13 cellular contexts compared by ENCODE assay signal in the genomic region with DNA sequence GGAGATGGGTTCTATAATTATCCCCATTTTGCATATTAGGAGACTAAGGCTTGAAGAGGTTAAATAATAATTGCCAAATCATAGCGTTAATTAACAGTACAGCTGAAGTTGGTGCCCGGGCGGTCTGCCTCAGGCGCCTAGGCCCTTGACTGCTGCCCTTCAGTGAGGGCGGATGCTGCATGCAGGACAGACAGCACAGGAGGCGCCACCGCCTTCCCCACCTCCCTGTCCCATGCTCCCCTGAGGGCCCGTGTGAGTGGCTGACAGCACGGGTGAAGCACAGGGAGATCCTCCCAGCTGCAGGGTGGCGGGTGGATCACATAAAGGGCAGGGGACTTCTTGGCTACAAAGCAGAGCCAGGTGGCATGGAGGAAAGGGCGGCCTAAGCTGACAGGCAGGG.
"Had no signal": no experiment of that assay in that cellular context is flagged by ENCODE, and none has a peak within 500 bp of the region (broad histone marks: within the 10 kb centered on the region; RNA-seq: fewer than 3 reads in every experiment).

No MANE protein-coding gene starts in this region.

- H3K4me3 ChIP-seq: esophagus squamous epithelium had no signal

- H3K36me3 ChIP-seq: esophagus squamous epithelium, neutrophil had no signal

- ATAC-seq: activated CD8-positive, alpha-beta T cell treated with anti-CD3 and anti-CD28 coated beads, Interleukin-2, amount 10 ng/mL, durations not matched to agents 7 days and 5 days; activated naive CD8-positive, alpha-beta T cell treated with anti-CD3 and anti-CD28 coated beads, Interleukin-2, amount 50 U/mL, for 24 hours; left colon; naive thymus-derived CD4-positive, alpha-beta T cell; right cardiac atrium had no signal

- H3K27me3 ChIP-seq: esophagus squamous epithelium had no signal

- H3K27ac ChIP-seq: esophagus squamous epithelium, neutrophil had no signal

- DNase-seq: activated CD4-positive, alpha-beta T cell treated with anti-CD3 and anti-CD28 coated beads for 48 hours; activated CD8-positive, alpha-beta memory T cell treated with anti-CD3 and anti-CD28 coated beads, Interleukin-2, amount 50 U/mL, for 48 hours; activated CD8-positive, alpha-beta T cell treated with anti-CD3 and anti-CD28 coated beads, Interleukin-2, amount 10 ng/mL, durations not matched to agents 7 days and 5 days; activated naive CD4-positive, alpha-beta T cell treated with Interleukin-2 at 50 U/mL for 16 hours; activated naive CD8-positive, alpha-beta T cell treated with anti-CD3 and anti-CD28 coated beads, Interleukin-2, amount 50 U/mL, for 24 hours; esophagus squamous epithelium; foreskin fibroblast; left colon; mammary epithelial cell; naive thymus-derived CD4-positive, alpha-beta T cell; right cardiac atrium; small intestine had no signal

- H3K4me1 ChIP-seq: esophagus squamous epithelium had no signal

- H3K9me3 ChIP-seq: esophagus squamous epithelium, neutrophil had no signal
